15 cellular contexts compared by ENCODE assay signal in the genomic region with DNA sequence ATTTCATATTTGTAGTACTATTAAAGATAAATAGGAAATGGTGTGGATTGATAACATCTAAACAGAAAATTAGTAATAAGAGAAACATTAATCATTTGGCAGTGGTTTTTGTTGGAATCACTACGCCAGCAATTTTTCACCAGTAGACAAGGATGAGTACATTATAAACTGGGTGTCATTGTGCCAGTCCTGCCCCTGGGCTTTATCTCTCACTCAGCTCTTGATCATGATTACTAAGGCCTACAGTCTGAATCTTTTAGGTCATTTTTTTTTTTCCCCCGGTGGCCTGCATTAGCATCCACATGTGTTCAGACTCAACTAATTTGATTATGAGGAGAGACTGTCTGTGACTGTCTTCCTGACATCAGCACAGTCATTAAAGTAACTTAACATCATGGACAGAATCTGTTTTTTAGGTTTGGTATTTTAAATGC. TPM values are rescaled to one million over a fixed set of nuclear protein-coding genes. Genes with fewer than 3 reads are reported as not detected.
A peak's percentile ranks its signal among the peaks of the same experiment; 100 is the strongest.
DNase-seq lines count a peak whose midpoint lies in the region; TF ChIP-seq lines count a peak whose summit lies in the region.
"Had no signal": no experiment of that assay in that cellular context is flagged by ENCODE, and none has a peak within 500 bp of the region (broad histone marks: within the 10 kb centered on the region; RNA-seq: fewer than 3 reads in every experiment).

No MANE protein-coding gene starts in this region.

- no peaks in the 10 kb centered on the region for H4K20me1 ChIP-seq in mammary epithelial cell (ENCODE audit: insufficient read depth, low read length)
- no peaks in the 10 kb centered on the region for H4K20me1 ChIP-seq in smooth muscle cell (ENCODE audit: low read depth)
- no peaks in the 10 kb centered on the region for H4K20me1 ChIP-seq in PC-9 (ENCODE audit: insufficient read depth)

- POLR2A ChIA-PET in PC-9 (lab: Charles Lee; ENCODE audit: unreplicated experiment), result no interaction called here

- peaks cover 12% of the 10 kb centered on the region for H3K79me2 ChIP-seq in mammary epithelial cell (ENCODE audit: insufficient read depth, low read length)
- peaks cover 99% of the 10 kb centered on the region for H3K79me2 ChIP-seq in smooth muscle cell (ENCODE audit: low read depth)
- H3K79me2 ChIP-seq in PC-9 (ENCODE audit: low read depth), result no peaks in the 10 kb centered on the region

- H3F3A ChIP-seq in smooth muscle cell (ENCODE audit: low read depth) (no peaks in the 10 kb centered on the region), PC-9 (ENCODE audit: insufficient read depth, low read depth) (no peaks in the 10 kb centered on the region)

- intact Hi-C loops in mammary epithelial cell (cut with micrococcal nuclease) (no loop called here), breast epithelium (cut with DNase I; ENCODE audit: low total_unique reads) (no loop called here), esophagus squamous epithelium (cut with DNase I) (no loop called here), PC-9 (cut with micrococcal nuclease; ENCODE audit: unreplicated experiment) (no loop called here)

- DNase-seq in mammary epithelial cell (peak; percentile 59), breast epithelium (ENCODE audit: low spot score in 2 of 2) (no peak), RKO (ENCODE audit: low spot score) (peak; percentile 26), fibroblast of mammary gland (ENCODE audit: low read depth) (peak; percentile 11), smooth muscle cell (lab: John Stamatoyannopoulos, UW; ENCODE audit: unreplicated experiment) (no peak), esophagus squamous epithelium (lab: John Stamatoyannopoulos, UW) (no peak), T-helper 1 cell (no peak), PC-9 (no peak)
- DNase-seq: C1 segment of cervical spinal cord, KG1, NCI-H1092, NCI-H2081 treated with DMSO at 0.1 percent for 48 hours, NCI-H510A, NCI-H774, SIG-M5 had no signal

- in situ Hi-C loops in mammary epithelial cell (cut with MboI; ENCODE audit: low sequenced_read_pairs in 2 of 2), result no loop called here

- BruUV-seq in mammary epithelial cell (replicated peaks; lab: Mats Ljungman, UMichigan) (no TSS peak), PC-9 (replicated peaks; lab: Mats Ljungman, UMichigan) (no TSS peak)

- WGBS in mammary epithelial cell (ENCODE audit: low coverage, missing lambda C conversion rate), result 13% methylated on average over 2 of the region's 2 CpGs
- WGBS in smooth muscle cell (ENCODE audit: low lambda C conversion rate), result 43% methylated on average over 2 of the region's 2 CpGs
- WGBS in esophagus squamous epithelium, 2 donors, result 72 to 80% methylated on average over 2 of the region's 2 CpGs

- no peaks in the 10 kb centered on the region for H3K9me3 ChIP-seq in mammary epithelial cell (replicated peaks; ENCODE audit: insufficient read depth, low read length)
- no peaks in the 10 kb centered on the region for H3K9me3 ChIP-seq in breast epithelium
- H3K9me3 ChIP-seq in smooth muscle cell (replicated peaks; ENCODE audit: low read depth), result no peaks in the 10 kb centered on the region
- no peaks in the 10 kb centered on the region for H3K9me3 ChIP-seq in esophagus squamous epithelium
- no peaks in the 10 kb centered on the region for H3K9me3 ChIP-seq in PC-9 (ENCODE audit: insufficient read depth, low read depth)

- H2AFZ ChIP-seq in mammary epithelial cell (ENCODE audit: low read depth, low read length) (no peak overlapping the region), smooth muscle cell (ENCODE audit: low read depth) (no peak overlapping the region), PC-9 (no peak overlapping the region)

- dilution Hi-C loops in mammary epithelial cell (cut with HindIII; ENCODE audit: low sequenced_read_pairs), result no loop called here

- H3K27me3 ChIP-seq in mammary epithelial cell (ENCODE audit: insufficient read depth, low read length) (no peaks in the 10 kb centered on the region), breast epithelium (no peaks in the 10 kb centered on the region), smooth muscle cell (ENCODE audit: low read depth) (no peaks in the 10 kb centered on the region), esophagus squamous epithelium (no peaks in the 10 kb centered on the region), PC-9 (ENCODE audit: insufficient read depth, low read depth) (no peaks in the 10 kb centered on the region)

- no peak for TF ChIP-seq CTCF in mammary epithelial cell (conservative IDR thresholded peaks at IDR 0.05 in 1 of 2, IDR thresholded peaks at IDR 0.05 in 1 of 2; ENCODE audit: extremely low read depth in 1 of 2, insufficient read depth in 1 of 2, low read depth in 1 of 2, low read length in 2 of 2)
- TF ChIP-seq CTCF in breast epithelium (IDR thresholded peaks at IDR 0.05), result no peak
- TF ChIP-seq CTCF in fibroblast of mammary gland (conservative IDR thresholded peaks at IDR 0.05; ENCODE audit: control insufficient read depth, insufficient read depth, low read depth, low read length), result no peak
- TF ChIP-seq CTCF in smooth muscle cell (IDR thresholded peaks at IDR 0.05; ENCODE audit: borderline replicate concordance, insufficient read depth, poor library complexity, severe bottlenecking), result no peak
- TF ChIP-seq CTCF in esophagus squamous epithelium (IDR thresholded peaks at IDR 0.05), result no peak
- TF ChIP-seq CTCF in PC-9 (conservative IDR thresholded peaks at IDR 0.05), result no peak

- CTCF ChIA-PET in mammary epithelial cell (lab: Charles Lee; ENCODE audit: low non-redundant PET) (interaction anchor here (0.7 kb wide), 1 partner anchor 1491 kb away, joined by 3 read pairs; no protein-coding TSS in a partner anchor), PC-9 (lab: Charles Lee) (no interaction called here)

- H3K4me2 ChIP-seq in mammary epithelial cell (ENCODE audit: insufficient read depth, low read depth, low read length) (no peak overlapping the region), smooth muscle cell (no peak overlapping the region), PC-9 (no peak overlapping the region)

- TF ChIP-seq POLR2A in breast epithelium (IDR thresholded peaks at IDR 0.05) (no peak), esophagus squamous epithelium (IDR thresholded peaks at IDR 0.05) (no peak)

- H3K4me3 ChIP-seq in mammary epithelial cell (replicated peaks in 1 of 3; ENCODE audit: insufficient read depth in 1 of 3, low read depth in 2 of 3, low read length in 3 of 3), result no peak overlapping the region
- no peak overlapping the region for H3K4me3 ChIP-seq in breast epithelium
- H3K4me3 ChIP-seq in fibroblast of mammary gland (ENCODE audit: control insufficient read depth, low read depth, low read length), result no peak overlapping the region
- H3K4me3 ChIP-seq in smooth muscle cell, result no peak overlapping the region
- H3K4me3 ChIP-seq in esophagus squamous epithelium, result no peak overlapping the region
- H3K4me3 ChIP-seq in PC-9, result no peak overlapping the region

- H3K27ac ChIP-seq in mammary epithelial cell (ENCODE audit: insufficient read depth, low read depth, low read length) (no peak overlapping the region), breast epithelium (no peak overlapping the region), smooth muscle cell (ENCODE audit: low read depth) (peak overlapping the region; percentile 45), esophagus squamous epithelium (no peak overlapping the region), PC-9 (no peak overlapping the region)

- no peak overlapping the region for H3K9ac ChIP-seq in mammary epithelial cell (ENCODE audit: insufficient read depth, low read length)
- no peak overlapping the region for H3K9ac ChIP-seq in smooth muscle cell (ENCODE audit: low read depth)

- H3K36me3 ChIP-seq in mammary epithelial cell (ENCODE audit: insufficient read depth, low read length), result no peaks in the 10 kb centered on the region
- H3K36me3 ChIP-seq in breast epithelium, result no peaks in the 10 kb centered on the region
- H3K36me3 ChIP-seq in smooth muscle cell (ENCODE audit: low read depth), result no peaks in the 10 kb centered on the region
- H3K36me3 ChIP-seq in esophagus squamous epithelium, result no peaks in the 10 kb centered on the region
- H3K36me3 ChIP-seq in PC-9 (ENCODE audit: low read depth), result no peaks in the 10 kb centered on the region

- H3K4me1 ChIP-seq in mammary epithelial cell (ENCODE audit: insufficient read depth, low read length), result peaks cover 10% of the 10 kb centered on the region
- no peaks in the 10 kb centered on the region for H3K4me1 ChIP-seq in breast epithelium
- H3K4me1 ChIP-seq in smooth muscle cell (ENCODE audit: low read depth), result peaks cover 32% of the 10 kb centered on the region
- no peaks in the 10 kb centered on the region for H3K4me1 ChIP-seq in esophagus squamous epithelium
- H3K4me1 ChIP-seq in PC-9 (replicated peaks; ENCODE audit: insufficient read depth), result no peaks in the 10 kb centered on the region

- no peaks in the 10 kb centered on the region for H3K9me2 ChIP-seq in PC-9 (ENCODE audit: insufficient read depth)

RNA-seq across cellular contexts. Expression of a gene that starts 16.2 kb away (rescaled TPM):
- total RNA-seq in mammary epithelial cell, result 10 to 100 TPM; 17.3 to 49.7 TPM
- 11.0 TPM for polyA plus RNA-seq in mammary epithelial cell
- polyA minus RNA-seq in mammary epithelial cell, result 0.72 TPM
- total RNA-seq in breast epithelium, result 10 to 100 TPM; 16.5 to 47.9 (median 43.8) TPM
- 95.2 and 115 TPM in 2 replicates for total RNA-seq in smooth muscle cell
- 37.5 and 40.2 TPM in 2 replicates for polyA plus RNA-seq in smooth muscle cell
- total RNA-seq in esophagus squamous epithelium, result 10 to 100 TPM; 10.4 to 39.3 (median 24.2) TPM
- total RNA-seq in PC-9 (2021), result 31.5 and 38.0 TPM in 2 replicates

Comparison
In these comparisons a context has a peak if more than half of its experiments do, and no peak if none do; other contexts are left out.
1. DNase-seq: peak in mammary epithelial cell (single experiment), RKO (single experiment) and fibroblast of mammary gland (single experiment); none in breast epithelium (0 of 2), smooth muscle cell (single experiment), esophagus squamous epithelium (single experiment), T-helper 1 cell (0 of 5) and PC-9 (0 of 2).